Comparison of ENCODE assay signal across 8 cellular contexts in genomic region chr1:226082959-226083302, GRCh38. TPM values are rescaled to one million over a fixed set of nuclear protein-coding genes. Genes with fewer than 3 reads are reported as not detected.
A peak's percentile ranks its signal among the peaks of the same experiment; 100 is the strongest.
DNase-seq lines count a peak whose midpoint lies in the region; ATAC-seq and TF ChIP-seq lines count a peak whose summit lies in the region.

No MANE protein-coding gene starts in this region.

- intact Hi-C loops in left ventricle myocardium superior (cut with micrococcal nuclease): no loop called here

- no peak for TF ChIP-seq CTCF in progenitor cell of endocrine pancreas (IDR thresholded peaks at IDR 0.05; ENCODE audit: unreplicated experiment)

- no peak overlapping the region for H3K27ac Mint-ChIP-seq in activated naive CD8-positive, alpha-beta T cell
- no peak overlapping the region for H3K27ac Mint-ChIP-seq in progenitor cell of endocrine pancreas

- no peaks in the 10 kb centered on the region for H3K27me3 Mint-ChIP-seq in activated naive CD8-positive, alpha-beta T cell
- peaks cover 25% of the 10 kb centered on the region for H3K27me3 Mint-ChIP-seq in progenitor cell of endocrine pancreas

- H3K4me1 Mint-ChIP-seq in activated naive CD8-positive, alpha-beta T cell (ENCODE audit: low read depth): peaks cover 7% of the 10 kb centered on the region
- H3K4me1 Mint-ChIP-seq in progenitor cell of endocrine pancreas (ENCODE audit: low read depth): peaks cover 5% of the 10 kb centered on the region

- H3K9me3 Mint-ChIP-seq in activated naive CD8-positive, alpha-beta T cell (ENCODE audit: low read depth): no peaks in the 10 kb centered on the region
- no peaks in the 10 kb centered on the region for H3K9me3 Mint-ChIP-seq in progenitor cell of endocrine pancreas (ENCODE audit: low read depth)

- ATAC-seq in GM21723 (IDR thresholded peaks at IDR 0.05; ENCODE audit: unreplicated experiment) (peak; percentile 17), left ventricle myocardium superior (peak; percentile 80)

- H3K36me3 Mint-ChIP-seq in activated naive CD8-positive, alpha-beta T cell: no peaks in the 10 kb centered on the region
- H3K36me3 Mint-ChIP-seq in progenitor cell of endocrine pancreas (ENCODE audit: insufficient read depth): no peaks in the 10 kb centered on the region

- H3K4me3 Mint-ChIP-seq in activated naive CD8-positive, alpha-beta T cell: peak overlapping the region; percentile 90
- peak overlapping the region; percentile 87 for H3K4me3 Mint-ChIP-seq in progenitor cell of endocrine pancreas (ENCODE audit: low read depth)

- H3K4me3 ChIP-seq in Jurkat, Clone E6-1 (ENCODE audit: low read length): peak overlapping the region; percentile 60

- peak; percentile 44 for DNase-seq in ELF-1 (ENCODE audit: low read depth, low spot score)
- DNase-seq in Jurkat, Clone E6-1 (ENCODE audit: low read depth, low spot score): no peak
- peak; percentile 81 for DNase-seq in left ventricle myocardium superior
- peak; percentile 32 for DNase-seq in progenitor cell of endocrine pancreas (ENCODE audit: low spot score, unreplicated experiment)
- DNase-seq in GDM1 (lab: John Stamatoyannopoulos, UW): no peak
- no peak for DNase-seq in NCI-H446 (lab: John Stamatoyannopoulos, UW)

RNA-seq across cellular contexts. Expression of gene H3-3A, which starts 20.4 kb away (rescaled TPM):
- polyA plus RNA-seq in Jurkat, Clone E6-1 (2012; ENCODE audit: insufficient read depth, insufficient read length): 949 TPM
- 345 TPM for total RNA-seq in left ventricle myocardium superior
- 1,238 and 1,313 TPM in 2 replicates for total RNA-seq in progenitor cell of endocrine pancreas

Comparison
In these comparisons a context has a peak if more than half of its experiments do, and no peak if none do; other contexts are left out.
1. DNase-seq: peak in ELF-1 (single experiment), left ventricle myocardium superior (single experiment) and progenitor cell of endocrine pancreas (single experiment); none in Jurkat, Clone E6-1 (single experiment), GDM1 (single experiment) and NCI-H446 (0 of 2).